Comparison of ENCODE assay signal across 28 cellular contexts in genomic region chr12:68850390-68850789, GRCh38.
"Had no signal": no experiment of that assay in that cellular context is flagged by ENCODE, and none has a peak within 500 bp of the region (broad histone marks: within the 10 kb centered on the region; RNA-seq: fewer than 3 reads in every experiment).

No MANE protein-coding gene starts in this region.

- H3K4me2 ChIP-seq: smooth muscle cell had no signal

- H3K27ac ChIP-seq: esophagus squamous epithelium, heart right ventricle, pancreas, stomach, testis, tibial artery had no signal

- H3K4me1 ChIP-seq: esophagus squamous epithelium, heart right ventricle, pancreas, stomach, testis, tibial artery had no signal

- H3K27me3 ChIP-seq: esophagus squamous epithelium, heart right ventricle, pancreas, stomach, testis, tibial artery had no signal

- H3K4me3 ChIP-seq: esophagus squamous epithelium, heart right ventricle, lung, pancreas, smooth muscle cell, stomach, testis, tibial artery had no signal

- H3K9me3 ChIP-seq: esophagus squamous epithelium, heart right ventricle, pancreas, stomach, testis, tibial artery had no signal

- DNase-seq: cortex of kidney; effector memory CD8-positive, alpha-beta T cell; erythroblast; esophagus squamous epithelium; foreskin melanocyte; glutamatergic neuron; heart right ventricle; hippocampal formation; immature natural killer cell; islet precursor cell; kidney glomerular epithelial cell; left colon; left ventricle myocardium superior; natural killer cell; occipital lobe; pancreas; retina; stimulated activated CD4-positive, alpha-beta T cell treated with anti-CD3 and anti-CD28 coated beads, Interleukin-12 subunit alpha, Interleukin-12 subunit beta, amount 100 ng/mL, for 4 hours; stimulated activated CD4-positive, alpha-beta T cell treated with anti-CD3 and anti-CD28 coated beads, Interleukin-1b, Interleukin-23, amount 100 ng/mL, for 48 hours; stimulated activated CD4-positive, alpha-beta T cell treated with anti-CD3 and anti-CD28 coated beads, Interleukin-4, amount 100 ng/mL, for 1 hour; stimulated activated naive CD4-positive, alpha-beta T cell treated with Interleukin-2 at 50 U/mL for 16 hours; stomach; testis; tibial artery had no signal

- ATAC-seq: effector memory CD8-positive, alpha-beta T cell; heart right ventricle; left colon; left ventricle myocardium superior; natural killer cell; pancreas; sciatic nerve; stimulated activated effector memory CD8-positive, alpha-beta T cell treated with anti-CD3 and anti-CD28 coated beads, Interleukin-12 subunit alpha, Interleukin-12 subunit beta, amount 100 ng/mL, for 72 hours had no signal

- H3K36me3 ChIP-seq: pancreas had no signal
